ENCODE assay signal across 20 cellular contexts in the genomic region with DNA sequence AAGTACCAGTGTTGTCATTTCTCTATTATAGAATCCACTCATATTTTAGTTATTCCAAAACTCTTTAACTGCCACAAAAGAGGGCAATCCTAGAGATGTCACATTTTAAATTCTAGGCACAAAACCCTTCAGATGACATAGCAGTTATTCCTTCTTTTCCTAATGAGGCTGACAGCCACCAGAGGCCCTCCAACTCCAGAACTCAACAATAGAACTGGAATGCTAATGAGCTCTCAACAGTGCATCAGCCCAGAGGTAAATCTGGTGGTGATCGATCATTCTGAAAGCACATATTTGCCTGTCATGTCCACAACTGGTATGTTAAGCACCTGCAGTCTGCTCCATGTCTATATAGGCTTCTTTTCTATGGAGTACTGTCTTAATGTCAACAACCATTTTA. TPM values are rescaled to one million over a fixed set of nuclear protein-coding genes. Genes with fewer than 3 reads are reported as not detected.
"Had no signal": no experiment of that assay in that cellular context is flagged by ENCODE, and none has a peak within 500 bp of the region (broad histone marks: within the 10 kb centered on the region; RNA-seq: fewer than 3 reads in every experiment).

No MANE protein-coding gene starts in this region.

- DNase-seq: activated CD4-positive, alpha-beta T cell treated with anti-CD3 and anti-CD28 coated beads, Interleukin-2, amount 10 ng/mL, durations not matched to agents 24 days and 14 days; activated CD4-positive, CD25-positive, alpha-beta regulatory T cell; activated CD8-positive, alpha-beta memory T cell treated with anti-CD3 and anti-CD28 coated beads, Interleukin-2, amount 50 U/mL, for 4 hours; activated CD8-positive, alpha-beta T cell treated with anti-CD3 and anti-CD28 coated beads, Interleukin-2, amount 10 ng/mL, durations not matched to agents 7 days and 5 days; activated effector memory CD4-positive, alpha-beta T cell treated with anti-CD3 and anti-CD28 coated beads, Interleukin-2, amount 50 U/mL, for 16 hours; activated T-cell treated with anti-CD3 and anti-CD28 coated beads, Interleukin-2, amount 50 U/mL, for 48 hours; left colon; mammary epithelial cell; mucosa of descending colon; naive thymus-derived CD4-positive, alpha-beta T cell; occipital lobe; stimulated activated CD4-positive, alpha-beta T cell treated with anti-CD3 and anti-CD28 coated beads, Interleukin-4, amount 100 ng/mL, for 1 hour; stimulated activated naive CD4-positive, alpha-beta T cell; substantia nigra had no signal

- H3K27me3 ChIP-seq: cardiac muscle cell, tibial nerve, vagina had no signal

- ATAC-seq: activated CD8-positive, alpha-beta T cell treated with anti-CD3 and anti-CD28 coated beads, Interleukin-2, amount 10 ng/mL, durations not matched to agents 7 days and 5 days; activated naive CD4-positive, alpha-beta T cell treated with anti-CD3 and anti-CD28 coated beads, Interleukin-2, amount 50 U/mL, for 72 hours; esophagus mucosa; left colon; mucosa of descending colon; naive thymus-derived CD4-positive, alpha-beta T cell had no signal

- H3K4me3 ChIP-seq: cardiac muscle cell, mucosa of descending colon, tibial nerve, vagina had no signal

- H3K36me3 ChIP-seq: cardiac muscle cell, tibial nerve, vagina had no signal

RNA-seq across cellular contexts. Expression of a gene that starts 40.2 kb away (rescaled TPM):
- total RNA-seq: activated CD4-positive, alpha-beta T cell treated with anti-CD3 and anti-CD28 coated beads, Interleukin-2, amount 10 ng/mL, durations not matched to agents 24 days and 14 days; activated CD8-positive, alpha-beta T cell treated with anti-CD3 and anti-CD28 coated beads, Interleukin-2, amount 10 ng/mL, durations not matched to agents 7 days and 5 days; activated naive CD4-positive, alpha-beta T cell treated with anti-CD3 and anti-CD28 coated beads, Interleukin-2, amount 50 U/mL, for 72 hours; mammary epithelial cell; naive thymus-derived CD4-positive, alpha-beta T cell had no signal

RNA-seq across cellular contexts. Expression of a gene that starts 51.5 kb away (rescaled TPM):
- total RNA-seq: activated CD4-positive, alpha-beta T cell treated with anti-CD3 and anti-CD28 coated beads, Interleukin-2, amount 10 ng/mL, durations not matched to agents 24 days and 14 days; activated CD8-positive, alpha-beta T cell treated with anti-CD3 and anti-CD28 coated beads, Interleukin-2, amount 10 ng/mL, durations not matched to agents 7 days and 5 days; activated naive CD4-positive, alpha-beta T cell treated with anti-CD3 and anti-CD28 coated beads, Interleukin-2, amount 50 U/mL, for 72 hours; cardiac muscle cell; mammary epithelial cell; skeletal muscle tissue; vagina had no signal
